Comparison of ENCODE assay signal across 8 cellular contexts in genomic region chr9:36487482-36488321, GRCh38.
DNase-seq lines count a peak whose midpoint lies in the region; ATAC-seq, FAIRE-seq and TF ChIP-seq lines count a peak whose summit lies in the region.

No MANE protein-coding gene starts in this region.

- intact Hi-C loops in head of caudate nucleus (cut with DNase I) = no loop called here
- intact Hi-C loops in pancreas (cut with DNase I) = no loop called here
- intact Hi-C loops in thyroid gland (cut with DNase I) = loop anchor here (10.0 kb wide), 1 partner anchor 83 kb away; the partner anchor contains the start of gene RNF38

- WGBS in pancreas, 2 donors = 1% methylated on average over 43 to 91 of the region's 93 CpGs
- 1 to 2% methylated on average over 11 to 26 of the region's 93 CpGs for WGBS in thyroid gland, 2 donors

- no peaks in the 10 kb centered on the region for H3K9me3 ChIP-seq in pancreas
- H3K9me3 ChIP-seq in thyroid gland = no peaks in the 10 kb centered on the region

- no peaks in the 10 kb centered on the region for H3K27me3 ChIP-seq in pancreas
- H3K27me3 ChIP-seq in thyroid gland = no peaks in the 10 kb centered on the region

- FAIRE-seq in pancreas (lab: Jason Lieb, UNC) = no peak

- H3K9me3 Mint-ChIP-seq in activated naive CD8-positive, alpha-beta T cell (ENCODE audit: low read depth) = no peaks in the 10 kb centered on the region

- no peaks in the 10 kb centered on the region for H3K36me3 ChIP-seq in pancreas
- no peaks in the 10 kb centered on the region for H3K36me3 ChIP-seq in thyroid gland

- H3K4me1 ChIP-seq in pancreas (peaks cover 0 to 10% (median 3%) of the 10 kb centered on the region in 3 donors), thyroid gland (peaks cover 7 to 28% of the 10 kb centered on the region in 2 donors)

- H3K4me3 Mint-ChIP-seq in activated naive CD8-positive, alpha-beta T cell = peak overlapping the region; percentile 95

- H3K4me3 ChIP-seq in pancreas (peak overlapping the region; percentile 8 to 98 (median 96)), thyroid gland (replicated peaks in 1 of 3) (peak overlapping the region in 2 of 3 donors; percentile 35 to 46)

- no peaks in the 10 kb centered on the region for H3K27me3 Mint-ChIP-seq in activated naive CD8-positive, alpha-beta T cell

- peak; percentile 98 for DNase-seq in GM10266 (ENCODE audit: extremely low spot score)
- DNase-seq in NCI-H1048 (lab: John Stamatoyannopoulos, UW) = peak; percentile 62
- DNase-seq in head of caudate nucleus = peak; percentile 48 to 95 (median 90)
- DNase-seq in pancreas = peak; percentile 90 to 97 (median 94)
- DNase-seq in thyroid gland = peak; percentile 94

- H3K27ac ChIP-seq in pancreas (peak overlapping the region; percentile 71 to 87 (median 77)), thyroid gland (peak overlapping the region; percentile 82 to 86 (median 86))

- ATAC-seq in HG02588 (IDR thresholded peaks at IDR 0.05; ENCODE audit: unreplicated experiment) (peak; percentile 89), SK-N-SH treated with all-trans-retinoic acid at 6 μM for 48 hours (peak; percentile 99), pancreas (peak; percentile 93 to 97 (median 94))

- H3K27ac Mint-ChIP-seq in activated naive CD8-positive, alpha-beta T cell = peak overlapping the region; percentile 99

- H3K4me1 Mint-ChIP-seq in activated naive CD8-positive, alpha-beta T cell (ENCODE audit: low read depth) = peaks cover 62% of the 10 kb centered on the region

- H3K36me3 Mint-ChIP-seq in activated naive CD8-positive, alpha-beta T cell = peaks cover 3% of the 10 kb centered on the region

- TF ChIP-seq POLR2A in thyroid gland (IDR thresholded peaks at IDR 0.05) = peak; percentile 56 to 84

- TF ChIP-seq CTCF in GM10266 (IDR thresholded peaks at IDR 0.05; ENCODE audit: control insufficient read depth, insufficient read depth, low read depth, missing control alignments) = no peak
- TF ChIP-seq CTCF in pancreas (IDR thresholded peaks at IDR 0.05) = no peak
- peak in 3 of 6 experiments; percentile 16 to 29 (median 28) for TF ChIP-seq CTCF in thyroid gland (IDR thresholded peaks at IDR 0.05)

TF ChIP-seq in SK-N-SH treated with all-trans-retinoic acid at 6 μM for 48 hours, 23 proteins besides CTCF, POLR2A, EP300 and RAD21:
- TF ChIP-seq, protein P1, sequence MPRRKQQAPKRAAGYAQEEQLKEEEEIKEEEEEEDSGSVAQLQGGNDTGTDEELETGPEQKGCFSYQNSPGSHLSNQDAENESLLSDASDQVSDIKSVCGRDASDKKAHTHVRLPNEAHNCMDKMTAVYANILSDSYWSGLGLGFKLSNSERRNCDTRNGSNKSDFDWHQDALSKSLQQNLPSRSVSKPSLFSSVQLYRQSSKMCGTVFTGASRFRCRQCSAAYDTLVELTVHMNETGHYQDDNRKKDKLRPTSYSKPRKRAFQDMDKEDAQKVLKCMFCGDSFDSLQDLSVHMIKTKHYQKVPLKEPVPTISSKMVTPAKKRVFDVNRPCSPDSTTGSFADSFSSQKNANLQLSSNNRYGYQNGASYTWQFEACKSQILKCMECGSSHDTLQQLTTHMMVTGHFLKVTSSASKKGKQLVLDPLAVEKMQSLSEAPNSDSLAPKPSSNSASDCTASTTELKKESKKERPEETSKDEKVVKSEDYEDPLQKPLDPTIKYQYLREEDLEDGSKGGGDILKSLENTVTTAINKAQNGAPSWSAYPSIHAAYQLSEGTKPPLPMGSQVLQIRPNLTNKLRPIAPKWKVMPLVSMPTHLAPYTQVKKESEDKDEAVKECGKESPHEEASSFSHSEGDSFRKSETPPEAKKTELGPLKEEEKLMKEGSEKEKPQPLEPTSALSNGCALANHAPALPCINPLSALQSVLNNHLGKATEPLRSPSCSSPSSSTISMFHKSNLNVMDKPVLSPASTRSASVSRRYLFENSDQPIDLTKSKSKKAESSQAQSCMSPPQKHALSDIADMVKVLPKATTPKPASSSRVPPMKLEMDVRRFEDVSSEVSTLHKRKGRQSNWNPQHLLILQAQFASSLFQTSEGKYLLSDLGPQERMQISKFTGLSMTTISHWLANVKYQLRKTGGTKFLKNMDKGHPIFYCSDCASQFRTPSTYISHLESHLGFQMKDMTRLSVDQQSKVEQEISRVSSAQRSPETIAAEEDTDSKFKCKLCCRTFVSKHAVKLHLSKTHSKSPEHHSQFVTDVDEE (CRISPR knock-in tag; IDR thresholded peaks at IDR 0.05) = 0 out of 2 replicates have a peak, but pooled peaks have one; percentile 37
- TF ChIP-seq ISL1 (CRISPR knock-in tag; IDR thresholded peaks at IDR 0.05) = no peak

Comparison
In these comparisons a context has a peak if more than half of its experiments do, and no peak if none do; other contexts are left out.
1. Peak in every context shown above with its lines: DNase-seq, ATAC-seq, H3K4me3 ChIP-seq and H3K27ac ChIP-seq.